In genomic region chr16:67942200-67942509, GRCh38 we compare ENCODE assay signal across 8 cellular contexts. TPM values are rescaled to one million over a fixed set of nuclear protein-coding genes. Genes with fewer than 3 reads are reported as not detected.
DNase-seq lines count a peak whose midpoint lies in the region; ATAC-seq and TF ChIP-seq lines count a peak whose summit lies in the region.

No MANE protein-coding gene starts in this region.

- H3K4me3 Mint-ChIP-seq in HFFc6 = no peak overlapping the region
- H3K4me3 Mint-ChIP-seq in T-helper 2 cell treated with Interferon-gamma antibody and Interleukin-4, amounts not matched to agents 5 μg/mL and 100 μg/mL, for 36 hours = no peak overlapping the region
- no peak overlapping the region for H3K4me3 Mint-ChIP-seq in naive B cell

- in situ Hi-C loops in Caki2 (cut with HindIII; ENCODE audit: low pct_unique_long_range_greater_than_20kb, low sequenced_read_pairs) = no loop called here

- no peaks in the 10 kb centered on the region for H3K9me3 Mint-ChIP-seq in HFFc6
- no peaks in the 10 kb centered on the region for H3K9me3 Mint-ChIP-seq in T-helper 2 cell treated with Interferon-gamma antibody and Interleukin-4, amounts not matched to agents 5 μg/mL and 100 μg/mL, for 36 hours
- H3K9me3 Mint-ChIP-seq in naive B cell = no peaks in the 10 kb centered on the region

- intact Hi-C loops in dorsolateral prefrontal cortex (cut with DNase I) = no loop called here

- H3K4me3 ChIP-seq in dorsolateral prefrontal cortex = no peak overlapping the region

- DNase-seq in Caki2 (ENCODE audit: low read depth) = peak; percentile 31
- no peak for DNase-seq in HFFc6
- peak; percentile 33 for DNase-seq in T-helper 2 cell treated with Interferon-gamma antibody and Interleukin-4, amounts not matched to agents 5 μg/mL and 100 μg/mL, for 36 hours (ENCODE audit: low spot score)
- peak in 2 of 10 donors; percentile 34 to 44 for DNase-seq in dorsolateral prefrontal cortex
- DNase-seq in naive B cell = no peak

- H3K27ac Mint-ChIP-seq in HFFc6 = peak overlapping the region; percentile 44; the same call in 1 of the 2 replicates
- H3K27ac Mint-ChIP-seq in T-helper 2 cell treated with Interferon-gamma antibody and Interleukin-4, amounts not matched to agents 5 μg/mL and 100 μg/mL, for 36 hours = no peak overlapping the region
- peak overlapping the region in 1 of 6 donors; percentile 57 for H3K27ac Mint-ChIP-seq in naive B cell

- no peaks in the 10 kb centered on the region for H3K27me3 ChIP-seq in dorsolateral prefrontal cortex

- TF ChIP-seq CTCF in HFFc6 (IDR thresholded peaks at IDR 0.05) (peak; percentile 80), dorsolateral prefrontal cortex (IDR thresholded peaks at IDR 0.05 in 54 of 56, conservative IDR thresholded peaks at IDR 0.05 in 2 of 56; ENCODE audit: low read depth in 1 of 56, partially characterized antibody in 56 of 56) (peak in 54 of 56 donors; percentile 25 to 70 (median 58))

- peak; percentile 54 to 65 for ATAC-seq in naive B cell (ENCODE audit: low read depth in 2 of 2)
- no peak for ATAC-seq in GM18870 (IDR thresholded peaks at IDR 0.05; ENCODE audit: unreplicated experiment)
- no peak for ATAC-seq in HG03045 (IDR thresholded peaks at IDR 0.05; ENCODE audit: unreplicated experiment)
- no peak for ATAC-seq in HG03439 (IDR thresholded peaks at IDR 0.05; ENCODE audit: unreplicated experiment)

- H3K27ac ChIP-seq in dorsolateral prefrontal cortex = peak overlapping the region in 40 of 59 donors; percentile 1 to 97 (median 90)

- H3K36me3 Mint-ChIP-seq in HFFc6 (ENCODE audit: low read depth) = peaks cover 15% of the 10 kb centered on the region; the same call in 1 of the 2 replicates
- H3K36me3 Mint-ChIP-seq in T-helper 2 cell treated with Interferon-gamma antibody and Interleukin-4, amounts not matched to agents 5 μg/mL and 100 μg/mL, for 36 hours (ENCODE audit: low read depth) = peaks cover 23% of the 10 kb centered on the region
- H3K36me3 Mint-ChIP-seq in naive B cell = no peaks in the 10 kb centered on the region

- H3K4me1 Mint-ChIP-seq in HFFc6 (ENCODE audit: low read depth) = peaks cover 4% of the 10 kb centered on the region
- peaks cover 16% of the 10 kb centered on the region for H3K4me1 Mint-ChIP-seq in T-helper 2 cell treated with Interferon-gamma antibody and Interleukin-4, amounts not matched to agents 5 μg/mL and 100 μg/mL, for 36 hours (ENCODE audit: low read depth)
- peaks cover 11 to 28% (median 15%) of the 10 kb centered on the region in 3 donors for H3K4me1 Mint-ChIP-seq in naive B cell

- H3K27me3 Mint-ChIP-seq in HFFc6 (ENCODE audit: insufficient read depth) = peaks cover 15% of the 10 kb centered on the region
- no peaks in the 10 kb centered on the region for H3K27me3 Mint-ChIP-seq in T-helper 2 cell treated with Interferon-gamma antibody and Interleukin-4, amounts not matched to agents 5 μg/mL and 100 μg/mL, for 36 hours (ENCODE audit: low read depth)
- H3K27me3 Mint-ChIP-seq in naive B cell = no peaks in the 10 kb centered on the region

RNA-seq across cellular contexts. Expression of gene LCAT, which starts 1.8 kb away (rescaled TPM):
- total RNA-seq in Caki2 (2014; rRNA removed; shearing (Covaris generic); ENCODE audit: low replicate concordance) = 1.7 and 4.6 TPM in 2 replicates
- 10 to 100 TPM; 17.6 to 21.8 (median 19.8) TPM for total RNA-seq in HFFc6 (2021; fragmentation: NEBNext Ultra II Directional; extraction: Animal tissue kit (Norgen Biotek cat#: 25700))
- 10 to 100 TPM in 108 of 120 experiments, 1 to 10 TPM in 12; 5.4 to 42.1 (median 16.4) TPM for total RNA-seq in dorsolateral prefrontal cortex
- polyA plus RNA-seq in naive B cell (ENCODE audit: low read depth in 6 of 6) = 1 to 10 TPM in 2 of 6 donors, under 1 TPM in 2, not detected in 2; 0.30 to 4.2 (median 0.93) TPM

RNA-seq across cellular contexts. Expression of gene PSMB10, which starts 5.5 kb away (rescaled TPM):
- total RNA-seq in Caki2 (2014; rRNA removed; shearing (Covaris generic); ENCODE audit: low replicate concordance) = 28.8 and 62.9 TPM in 2 replicates
- 10 to 100 TPM; 36.3 to 49.7 (median 40.0) TPM for total RNA-seq in HFFc6 (2021; fragmentation: NEBNext Ultra II Directional; extraction: Animal tissue kit (Norgen Biotek cat#: 25700))
- total RNA-seq in dorsolateral prefrontal cortex = 10 to 100 TPM; 21.1 to 56.9 (median 38.9) TPM
- polyA plus RNA-seq in naive B cell (ENCODE audit: low read depth in 6 of 6) = 100 to 1,000 TPM; 398 to 770 (median 477) TPM

RNA-seq across cellular contexts. Expression of gene CTRL, which starts 10.5 kb away (rescaled TPM):
- 1.1 TPM in 1 of 2 replicates, not detected in the other for total RNA-seq in Caki2 (2014; rRNA removed; shearing (Covaris generic); ENCODE audit: low replicate concordance)
- total RNA-seq in HFFc6 (2021; fragmentation: NEBNext Ultra II Directional; extraction: Animal tissue kit (Norgen Biotek cat#: 25700)) = under 1 TPM; 0.25 to 0.63 (median 0.43) TPM
- 1 to 10 TPM in 110 of 120 experiments, under 1 TPM in 8, not detected in 2; 0.26 to 6.7 (median 2.2) TPM for total RNA-seq in dorsolateral prefrontal cortex
- 1 to 10 TPM in 4 of 6 donors, under 1 TPM in 2; 0.65 to 3.2 (median 1.3) TPM for polyA plus RNA-seq in naive B cell (ENCODE audit: low read depth in 6 of 6)

RNA-seq across cellular contexts. Expression of gene SLC12A4, which starts 26.3 kb away (rescaled TPM):
- total RNA-seq in Caki2 (2014; rRNA removed; shearing (Covaris generic); ENCODE audit: low replicate concordance) = 19.8 and 49.8 TPM in 2 replicates
- 100 to 1,000 TPM in 1 of 6 experiments, 10 to 100 TPM in 5; 89.8 to 113 (median 98.9) TPM for total RNA-seq in HFFc6 (2021; fragmentation: NEBNext Ultra II Directional; extraction: Animal tissue kit (Norgen Biotek cat#: 25700))
- total RNA-seq in dorsolateral prefrontal cortex = 10 to 100 TPM; 12.2 to 79.2 (median 26.9) TPM
- 1 to 10 TPM; 2.8 to 5.4 (median 3.7) TPM for polyA plus RNA-seq in naive B cell (ENCODE audit: low read depth in 6 of 6)

RNA-seq across cellular contexts. Expression of gene DPEP3, which starts 38.1 kb away (rescaled TPM):
- not detected in 2 replicates for total RNA-seq in Caki2 (2014; rRNA removed; shearing (Covaris generic); ENCODE audit: low replicate concordance)
- not detected for total RNA-seq in HFFc6 (2021; fragmentation: NEBNext Ultra II Directional; extraction: Animal tissue kit (Norgen Biotek cat#: 25700))
- 1 to 10 TPM in 3 of 120 experiments, under 1 TPM in 27, not detected in 90; 0.23 to 1.3 (median 0.35) TPM for total RNA-seq in dorsolateral prefrontal cortex
- polyA plus RNA-seq in naive B cell (ENCODE audit: low read depth in 6 of 6) = under 1 TPM in 4 of 6 donors, not detected in 2; 0.44 to 0.83 (median 0.55) TPM

Comparison
In these comparisons a context has a peak if more than half of its experiments do, and no peak if none do; other contexts are left out.
1. DNase-seq: peak in Caki2 (single experiment) and T-helper 2 cell treated with Interferon-gamma antibody and Interleukin-4, amounts not matched to agents 5 μg/mL and 100 μg/mL, for 36 hours (single experiment); none in HFFc6 (single experiment) and naive B cell (single experiment).
2. ATAC-seq: peak in naive B cell (2 of 2); none in GM18870 (single experiment), HG03045 (single experiment) and HG03439 (single experiment).